Comparison of ENCODE assay signal across 17 cellular contexts in genomic region chr3:68121291-68121690, GRCh38.
"Had no signal": no experiment of that assay in that cellular context is flagged by ENCODE, and none has a peak within 500 bp of the region (broad histone marks: within the 10 kb centered on the region; RNA-seq: fewer than 3 reads in every experiment).

No MANE protein-coding gene starts in this region.

- DNase-seq: dermis blood vessel endothelial cell; dorsolateral prefrontal cortex; effector CD4-positive, alpha-beta T cell; effector memory CD4-positive, alpha-beta T cell; foreskin keratinocyte; heart left ventricle; hypothalamus; immature natural killer cell; left cardiac atrium; left lung; left ventricle myocardium superior; lower lobe of right lung; mesenchymal stem cell; mucosa of descending colon; naive B cell; naive thymus-derived CD8-positive, alpha-beta T cell had no signal

- ATAC-seq: foreskin keratinocyte; gastroesophageal sphincter; heart left ventricle; left cardiac atrium; left lung; left ventricle myocardium superior; lower lobe of right lung; mucosa of descending colon; naive thymus-derived CD8-positive, alpha-beta T cell had no signal
